ENCODE assay signal across 16 cellular contexts in genomic region chr3:169581633-169582032, GRCh38.
DNase-seq lines count a peak whose midpoint lies in the region; ATAC-seq and TF ChIP-seq lines count a peak whose summit lies in the region.
"Had no signal": no experiment of that assay in that cellular context is flagged by ENCODE, and none has a peak within 500 bp of the region (broad histone marks: within the 10 kb centered on the region; RNA-seq: fewer than 3 reads in every experiment).

No MANE protein-coding gene starts in this region.

- H3K4me3 Mint-ChIP-seq in progenitor cell of endocrine pancreas (ENCODE audit: low read depth) (no peak overlapping the region), H9 (no peak overlapping the region)
- H3K4me3 Mint-ChIP-seq in activated CD4-positive, alpha-beta memory T cell treated with anti-CD3 and anti-CD28 coated beads for 36 hours, result no peak overlapping the region

- no peaks in the 10 kb centered on the region for H3K9me3 ChIP-seq in H9 (ENCODE audit: control insufficient read depth, low read depth, low read length)
- H3K9me3 ChIP-seq: esophagus squamous epithelium, psoas muscle, stomach had no signal

- H2AFZ ChIP-seq in H9 (ENCODE audit: low read length), result no peak overlapping the region

- H3K23ac ChIP-seq in H9 (ENCODE audit: insufficient read length, low read depth, low read length), result no peak overlapping the region

- no peaks in the 10 kb centered on the region for H4K20me1 ChIP-seq in H9 (ENCODE audit: control insufficient read depth, insufficient read depth, insufficient read length)

- DNase-seq in astrocyte of the spinal cord (ENCODE audit: low read depth, low spot score), result peak; percentile 8
- no peak for DNase-seq in progenitor cell of endocrine pancreas (ENCODE audit: low spot score, unreplicated experiment)
- DNase-seq in COLO829 (ENCODE audit: low spot score), result no peak
- DNase-seq in putamen (ENCODE audit: low spot score), result no peak
- DNase-seq in activated CD4-positive, alpha-beta memory T cell treated with anti-CD3 and anti-CD28 coated beads for 36 hours, result no peak
- DNase-seq in H9, result no peak
- DNase-seq: activated CD4-positive, alpha-beta T cell treated with anti-CD3 and anti-CD28 coated beads, Interleukin-2, amount 50 U/mL, for 4 hours; activated effector memory CD4-positive, alpha-beta T cell treated with Interleukin-2 at 50 U/mL for 16 hours; esophagus squamous epithelium; GDM1; NCI-H2081 treated with DMSO at 0.1 percent for 48 hours; psoas muscle; stimulated activated CD4-positive, alpha-beta T cell treated with anti-CD3 and anti-CD28 coated beads, Interleukin-2, amount 100 ng/mL, for 48 hours; stomach had no signal

- H4K91ac ChIP-seq in H9 (ENCODE audit: insufficient read length, low read depth, low read length), result no peak overlapping the region

- WGBS in H9 (ENCODE audit: extremely low coverage, insufficient read length, low lambda C conversion rate), result no CpG with 5 or more reads among the region's 3 CpGs

- CTCF ChIA-PET in activated CD4-positive, alpha-beta memory T cell treated with anti-CD3 and anti-CD28 coated beads for 36 hours (lab: Charles Lee), result no interaction called here

- no peak overlapping the region for H3K4me2 ChIP-seq in H9 (ENCODE audit: insufficient read depth, insufficient read length, low read length)

- H3K36me3 Mint-ChIP-seq in progenitor cell of endocrine pancreas (ENCODE audit: insufficient read depth) (peaks cover 2% of the 10 kb centered on the region), H9 (ENCODE audit: insufficient read depth in 1 of 3, low read depth in 3 of 3) (no peaks in the 10 kb centered on the region)
- H3K36me3 Mint-ChIP-seq in activated CD4-positive, alpha-beta memory T cell treated with anti-CD3 and anti-CD28 coated beads for 36 hours, result no peaks in the 10 kb centered on the region

- no peak overlapping the region for H2BK15ac ChIP-seq in H9 (ENCODE audit: low read depth, low read length)

- H4K8ac ChIP-seq in H9 (replicated peaks; ENCODE audit: insufficient read length, low read depth, low read length), result no peak overlapping the region

- H2BK5ac ChIP-seq in H9 (ENCODE audit: insufficient read length, low read length), result no peak overlapping the region

- H3K9ac ChIP-seq in H9 (ENCODE audit: extremely low read depth, insufficient read length, low read length), result no peak overlapping the region

- POLR2A ChIA-PET in activated CD4-positive, alpha-beta memory T cell treated with anti-CD3 and anti-CD28 coated beads for 36 hours (lab: Charles Lee), result no interaction called here

- H3K79me1 ChIP-seq in H9 (ENCODE audit: insufficient read depth, low read depth, low read length, poor library complexity, severe bottlenecking), result no peaks in the 10 kb centered on the region

- H2BK120ac ChIP-seq in H9 (ENCODE audit: low read depth, low read length, poor library complexity, severe bottlenecking), result no peak overlapping the region

- no peak overlapping the region for H2BK20ac ChIP-seq in H9 (ENCODE audit: low read depth, low read length, poor library complexity, severe bottlenecking)

- peak; percentile 74 for ATAC-seq in GM18867 (IDR thresholded peaks at IDR 0.05; ENCODE audit: unreplicated experiment)
- peak; percentile 63 for ATAC-seq in HG02870 (IDR thresholded peaks at IDR 0.05; ENCODE audit: unreplicated experiment)
- ATAC-seq: psoas muscle had no signal

- H3K4ac ChIP-seq in H9 (ENCODE audit: low read depth, low read length), result no peak overlapping the region

- TF ChIP-seq CTCF in astrocyte of the spinal cord (IDR thresholded peaks at IDR 0.05; ENCODE audit: low read depth, low read length), result no peak
- TF ChIP-seq CTCF in progenitor cell of endocrine pancreas (IDR thresholded peaks at IDR 0.05; ENCODE audit: unreplicated experiment), result no peak
- no peak for TF ChIP-seq CTCF in H9 (conservative IDR thresholded peaks at IDR 0.05)

- H3K23me2 ChIP-seq in H9 (ENCODE audit: insufficient read length, low read depth, low read length, poor library complexity, severe bottlenecking), result no peaks in the 10 kb centered on the region

- H3K18ac ChIP-seq in H9 (ENCODE audit: insufficient read length, low read depth, low read length), result no peak overlapping the region

- H2BK12ac ChIP-seq in H9 (ENCODE audit: insufficient read length, low read depth, low read length), result no peak overlapping the region

- H4K5ac ChIP-seq in H9 (ENCODE audit: insufficient read length, low read depth, low read length), result no peak overlapping the region

- intact Hi-C loops in activated CD4-positive, alpha-beta memory T cell treated with anti-CD3 and anti-CD28 coated beads for 36 hours (cut with micrococcal nuclease), result no loop called here

- H3K14ac ChIP-seq in H9 (ENCODE audit: insufficient read depth, low read length), result no peak overlapping the region

- H3K27me3 ChIP-seq in H9 (ENCODE audit: insufficient read depth, low read length), result no peaks in the 10 kb centered on the region
- H3K27me3 ChIP-seq: esophagus squamous epithelium, stomach had no signal

- H3K4me1 Mint-ChIP-seq in progenitor cell of endocrine pancreas (ENCODE audit: low read depth) (peaks cover 6% of the 10 kb centered on the region), H9 (peaks cover 2 to 8% of the 10 kb centered on the region in 2 experiments; a peak in 2 of 4 replicates)
- H3K4me1 Mint-ChIP-seq in activated CD4-positive, alpha-beta memory T cell treated with anti-CD3 and anti-CD28 coated beads for 36 hours (ENCODE audit: low read depth), result no peaks in the 10 kb centered on the region

- no peak overlapping the region for H3K27ac ChIP-seq in H9 (ENCODE audit: insufficient read length, low read depth, low read length)
- H3K27ac ChIP-seq: esophagus squamous epithelium, psoas muscle, stomach had no signal

- no peaks in the 10 kb centered on the region for H3K4me1 ChIP-seq in H9 (ENCODE audit: insufficient read depth, low read length)
- H3K4me1 ChIP-seq: psoas muscle had no signal

- H3K27me3 Mint-ChIP-seq in progenitor cell of endocrine pancreas (no peaks in the 10 kb centered on the region), H9 (ENCODE audit: low read depth) (no peaks in the 10 kb centered on the region)
- H3K27me3 Mint-ChIP-seq in activated CD4-positive, alpha-beta memory T cell treated with anti-CD3 and anti-CD28 coated beads for 36 hours, result peaks cover 8% of the 10 kb centered on the region

- H3T11ph ChIP-seq in H9 (ENCODE audit: low read length), result no peak overlapping the region

- H3K56ac ChIP-seq in H9 (ENCODE audit: insufficient read length, low read depth, low read length), result no peak overlapping the region

- H3K4me3 ChIP-seq in astrocyte of the spinal cord (ENCODE audit: low read depth, low read length), result no peak overlapping the region
- H3K4me3 ChIP-seq: esophagus squamous epithelium, psoas muscle, stomach had no signal

- H3K9me3 Mint-ChIP-seq in progenitor cell of endocrine pancreas (ENCODE audit: low read depth) (no peaks in the 10 kb centered on the region), H9 (no peaks in the 10 kb centered on the region)
- H3K9me3 Mint-ChIP-seq in activated CD4-positive, alpha-beta memory T cell treated with anti-CD3 and anti-CD28 coated beads for 36 hours, result no peaks in the 10 kb centered on the region

- no peaks in the 10 kb centered on the region for H3K79me2 ChIP-seq in H9 (ENCODE audit: insufficient read depth, low read length)

- peak overlapping the region; percentile 7 for H3K27ac Mint-ChIP-seq in progenitor cell of endocrine pancreas
- no peak overlapping the region for H3K27ac Mint-ChIP-seq in activated CD4-positive, alpha-beta memory T cell treated with anti-CD3 and anti-CD28 coated beads for 36 hours
- no peak overlapping the region for H3K27ac Mint-ChIP-seq in H9

- in situ Hi-C loops in astrocyte of the spinal cord (cut with HindIII; ENCODE audit: low sequenced_read_pairs), result no loop called here

- no peak overlapping the region for H2AK5ac ChIP-seq in H9 (ENCODE audit: insufficient read length, low read length)
